Comparison of ENCODE assay signal across 32 cellular contexts in genomic region chr5:887947-888640, GRCh38. TPM values are rescaled to one million over a fixed set of nuclear protein-coding genes. Genes with fewer than 3 reads are reported as not detected.
DNase-seq lines count a peak whose midpoint lies in the region; ATAC-seq and TF ChIP-seq lines count a peak whose summit lies in the region.
"Had no signal": no experiment of that assay in that cellular context is flagged by ENCODE, and none has a peak within 500 bp of the region (broad histone marks: within the 10 kb centered on the region; RNA-seq: fewer than 3 reads in every experiment).

No MANE protein-coding gene starts in this region.

- no peak overlapping the region for H4K8ac ChIP-seq in H9 (replicated peaks; ENCODE audit: insufficient read length, low read depth, low read length)

- no peak overlapping the region for H2AK5ac ChIP-seq in H9 (ENCODE audit: insufficient read length, low read length)

- no CpG with 5 or more reads among the region's 14 CpGs for WGBS in H9 (ENCODE audit: extremely low coverage, insufficient read length, low lambda C conversion rate)

- peaks cover 75% of the 10 kb centered on the region for H3K36me3 ChIP-seq in osteoblast (ENCODE audit: insufficient read depth, low read length)

- peaks cover 89% of the 10 kb centered on the region for H3K79me2 ChIP-seq in osteoblast (ENCODE audit: insufficient read depth, low read length)
- peaks cover 17% of the 10 kb centered on the region; the same call in 1 of the 2 replicates for H3K79me2 ChIP-seq in H9 (ENCODE audit: insufficient read depth, low read length)

- ATAC-seq in activated naive CD8-positive, alpha-beta T cell treated with anti-CD3 and anti-CD28 coated beads, Interleukin-2, amount 50 U/mL, for 24 hours: no peak
- ATAC-seq in GM19455 (IDR thresholded peaks at IDR 0.05; ENCODE audit: unreplicated experiment) (no peak), GM19397 (IDR thresholded peaks at IDR 0.05; ENCODE audit: unreplicated experiment) (no peak), HG02870 (IDR thresholded peaks at IDR 0.05; ENCODE audit: unreplicated experiment) (no peak)
- ATAC-seq: gastrocnemius medialis, HCT116 had no signal

- peaks cover 10% of the 10 kb centered on the region for H3K79me1 ChIP-seq in H9 (ENCODE audit: insufficient read depth, low read depth, low read length, poor library complexity, severe bottlenecking)

- no peak overlapping the region for H2BK120ac ChIP-seq in H9 (ENCODE audit: low read depth, low read length, poor library complexity, severe bottlenecking)

- H2BK20ac ChIP-seq in H9 (ENCODE audit: low read depth, low read length, poor library complexity, severe bottlenecking): no peak overlapping the region

- no peak overlapping the region for H4K91ac ChIP-seq in H9 (ENCODE audit: insufficient read length, low read depth, low read length)

- peaks cover 1% of the 10 kb centered on the region for H3K9me3 Mint-ChIP-seq in activated naive CD8-positive, alpha-beta T cell treated with anti-CD3 and anti-CD28 coated beads, Interleukin-2, amount 50 U/mL, for 24 hours
- peaks cover 3% of the 10 kb centered on the region for H3K9me3 Mint-ChIP-seq in activated naive CD8-positive, alpha-beta T cell treated with anti-CD3 and anti-CD28 coated beads for 36 hours
- H3K9me3 Mint-ChIP-seq in chondrocyte (ENCODE audit: low read depth) (no peaks in the 10 kb centered on the region), H9 (no peaks in the 10 kb centered on the region)
- H3K9me3 Mint-ChIP-seq: neural progenitor cell had no signal

- H3K56ac ChIP-seq in H9 (ENCODE audit: insufficient read length, low read depth, low read length): no peak overlapping the region

- no peak overlapping the region for H2BK15ac ChIP-seq in H9 (ENCODE audit: low read depth, low read length)

- no peak overlapping the region for H2BK12ac ChIP-seq in H9 (ENCODE audit: insufficient read length, low read depth, low read length)

- no peaks in the 10 kb centered on the region for H3K27me3 Mint-ChIP-seq in activated naive CD8-positive, alpha-beta T cell treated with anti-CD3 and anti-CD28 coated beads, Interleukin-2, amount 50 U/mL, for 24 hours
- H3K27me3 Mint-ChIP-seq in activated naive CD8-positive, alpha-beta T cell treated with anti-CD3 and anti-CD28 coated beads for 36 hours: no peaks in the 10 kb centered on the region
- H3K27me3 Mint-ChIP-seq in chondrocyte (ENCODE audit: low read depth) (no peaks in the 10 kb centered on the region), H9 (ENCODE audit: low read depth) (no peaks in the 10 kb centered on the region)
- H3K27me3 Mint-ChIP-seq: effector memory CD8-positive, alpha-beta T cell; stimulated activated naive CD8-positive, alpha-beta T cell treated with anti-CD3 and anti-CD28 coated beads, Interleukin-15, Interleukin-2, amounts not matched to agents 100 ng/mL and 50 ng/mL, for 24 hours had no signal

- H3K4me3 Mint-ChIP-seq in activated naive CD8-positive, alpha-beta T cell treated with anti-CD3 and anti-CD28 coated beads, Interleukin-2, amount 50 U/mL, for 24 hours: peak overlapping the region; percentile 0
- no peak overlapping the region for H3K4me3 Mint-ChIP-seq in activated naive CD8-positive, alpha-beta T cell treated with anti-CD3 and anti-CD28 coated beads for 36 hours
- no peak overlapping the region for H3K4me3 Mint-ChIP-seq in chondrocyte (ENCODE audit: unreplicated experiment)
- H3K4me3 Mint-ChIP-seq in H9: no peak overlapping the region
- H3K4me3 Mint-ChIP-seq: neural progenitor cell; stimulated activated naive CD8-positive, alpha-beta T cell treated with anti-CD3 and anti-CD28 coated beads, Interleukin-15, Interleukin-2, amounts not matched to agents 100 ng/mL and 50 ng/mL, for 24 hours had no signal

- no peak overlapping the region for H3K14ac ChIP-seq in H9 (ENCODE audit: insufficient read depth, low read length)

- H3K4me3 ChIP-seq in osteoblast (ENCODE audit: insufficient read depth, low read length): no peak overlapping the region
- H3K4me3 ChIP-seq: coronary artery, gastrocnemius medialis, neural progenitor cell, PC-9, prostate gland, sigmoid colon, tibial artery had no signal

- no peaks in the 10 kb centered on the region for H3K27me3 ChIP-seq in osteoblast (ENCODE audit: insufficient read depth, low read length)
- H3K27me3 ChIP-seq in H9 (ENCODE audit: insufficient read depth, low read length): no peaks in the 10 kb centered on the region
- H3K27me3 ChIP-seq: brain microvascular endothelial cell, gastrocnemius medialis, neural progenitor cell, sigmoid colon, tibial artery had no signal

- H3K27ac ChIP-seq in osteoblast (ENCODE audit: low read depth, low read length): peak overlapping the region; percentile 40
- no peak overlapping the region for H3K27ac ChIP-seq in H9 (ENCODE audit: insufficient read length, low read depth, low read length)
- H3K27ac ChIP-seq: brain microvascular endothelial cell, coronary artery, gastrocnemius medialis, neural progenitor cell, PC-9, prostate gland, sigmoid colon, tibial artery, VCaP had no signal

- TF ChIP-seq CTCF in chondrocyte (IDR thresholded peaks at IDR 0.05) (no peak), osteoblast (IDR thresholded peaks at IDR 0.05; ENCODE audit: extremely low read depth, low read depth, low read length) (no peak), H9 (conservative IDR thresholded peaks at IDR 0.05) (no peak)

- H3K23me2 ChIP-seq in H9 (ENCODE audit: insufficient read length, low read depth, low read length, poor library complexity, severe bottlenecking): peaks cover 6% of the 10 kb centered on the region

- H3T11ph ChIP-seq in H9 (ENCODE audit: low read length): no peak overlapping the region

- H3K27ac Mint-ChIP-seq in activated naive CD8-positive, alpha-beta T cell treated with anti-CD3 and anti-CD28 coated beads, Interleukin-2, amount 50 U/mL, for 24 hours: no peak overlapping the region
- no peak overlapping the region for H3K27ac Mint-ChIP-seq in activated naive CD8-positive, alpha-beta T cell treated with anti-CD3 and anti-CD28 coated beads for 36 hours
- H3K27ac Mint-ChIP-seq in chondrocyte (ENCODE audit: unreplicated experiment) (peak overlapping the region; percentile 63), H9 (peak overlapping the region in 1 of 3 experiments; percentile 61; a peak in 1 of 7 replicates)
- H3K27ac Mint-ChIP-seq: neural progenitor cell; stimulated activated naive CD8-positive, alpha-beta T cell treated with anti-CD3 and anti-CD28 coated beads, Interleukin-15, Interleukin-2, amounts not matched to agents 100 ng/mL and 50 ng/mL, for 24 hours had no signal

- H3K36me3 Mint-ChIP-seq in activated naive CD8-positive, alpha-beta T cell treated with anti-CD3 and anti-CD28 coated beads, Interleukin-2, amount 50 U/mL, for 24 hours (ENCODE audit: low read depth): peaks cover 76% of the 10 kb centered on the region
- peaks cover 61% of the 10 kb centered on the region for H3K36me3 Mint-ChIP-seq in activated naive CD8-positive, alpha-beta T cell treated with anti-CD3 and anti-CD28 coated beads for 36 hours
- H3K36me3 Mint-ChIP-seq in chondrocyte (ENCODE audit: low read depth) (peaks cover 37% of the 10 kb centered on the region), H9 (ENCODE audit: insufficient read depth in 1 of 3, low read depth in 3 of 3) (peaks cover 71 to 92% (median 87%) of the 10 kb centered on the region in 3 experiments)

- no peak overlapping the region for H3K23ac ChIP-seq in H9 (ENCODE audit: insufficient read length, low read depth, low read length)

- peaks cover 19% of the 10 kb centered on the region for H3K4me1 ChIP-seq in osteoblast (ENCODE audit: insufficient read depth, low read length)
- H3K4me1 ChIP-seq in H9 (ENCODE audit: insufficient read depth, low read length): no peaks in the 10 kb centered on the region
- H3K4me1 ChIP-seq: Caco-2 had no signal

- H4K20me1 ChIP-seq in osteoblast (ENCODE audit: insufficient read depth, low read length) (peaks cover 31% of the 10 kb centered on the region), H9 (ENCODE audit: control insufficient read depth, insufficient read depth, insufficient read length) (no peaks in the 10 kb centered on the region)

- no peak overlapping the region for H3K9ac ChIP-seq in H9 (ENCODE audit: extremely low read depth, insufficient read length, low read length)

- H3K18ac ChIP-seq in H9 (ENCODE audit: insufficient read length, low read depth, low read length): no peak overlapping the region

- H3K9me3 ChIP-seq in osteoblast (ENCODE audit: low read depth, low read length) (no peaks in the 10 kb centered on the region), H9 (ENCODE audit: control insufficient read depth, low read depth, low read length) (no peaks in the 10 kb centered on the region)
- H3K9me3 ChIP-seq: Caco-2, gastrocnemius medialis, prostate gland, sigmoid colon, tibial artery had no signal

- no peak overlapping the region for H4K5ac ChIP-seq in H9 (ENCODE audit: insufficient read length, low read depth, low read length)

- peaks cover 30% of the 10 kb centered on the region for H3K4me1 Mint-ChIP-seq in activated naive CD8-positive, alpha-beta T cell treated with anti-CD3 and anti-CD28 coated beads, Interleukin-2, amount 50 U/mL, for 24 hours
- peaks cover 19% of the 10 kb centered on the region for H3K4me1 Mint-ChIP-seq in activated naive CD8-positive, alpha-beta T cell treated with anti-CD3 and anti-CD28 coated beads for 36 hours
- H3K4me1 Mint-ChIP-seq in chondrocyte (ENCODE audit: low read depth) (peaks cover 22% of the 10 kb centered on the region), H9 (peaks cover 8 to 10% of the 10 kb centered on the region in 2 experiments)

- no peak overlapping the region for H2BK5ac ChIP-seq in H9 (ENCODE audit: insufficient read length, low read length)

- H2AFZ ChIP-seq in osteoblast (ENCODE audit: low read length) (no peak overlapping the region), H9 (ENCODE audit: low read length) (no peak overlapping the region)
- H2AFZ ChIP-seq: neural progenitor cell, PC-9 had no signal

- no peak for DNase-seq in activated naive CD8-positive, alpha-beta T cell treated with anti-CD3 and anti-CD28 coated beads, Interleukin-2, amount 50 U/mL, for 24 hours
- DNase-seq in activated naive CD8-positive, alpha-beta T cell treated with anti-CD3 and anti-CD28 coated beads for 36 hours: no peak
- DNase-seq in chondrocyte (ENCODE audit: low spot score) (no peak), osteoblast (ENCODE audit: insufficient read length, low spot score, missing footprints) (peak; percentile 96), H9 (no peak)
- DNase-seq: activated CD4-positive, alpha-beta T cell treated with anti-CD3 and anti-CD28 coated beads for 4 hours; activated naive CD4-positive, alpha-beta T cell treated with Interleukin-2 at 50 U/mL for 16 hours; activated T-cell treated with anti-CD3 and anti-CD28 coated beads, Interleukin-2, amount 50 U/mL, for 48 hours; amniotic stem cell; brain microvascular endothelial cell; Caco-2; effector memory CD8-positive, alpha-beta T cell; erythroblast; gastrocnemius medialis; GF-D8; Karpas-422; NCI-H1694; NCI-H524 treated with DMSO at 0.1 percent for 48 hours; PC-9; Right ventricle myocardium superior; sigmoid colon; T-helper 9 cell; tibial artery had no signal

- H3K4ac ChIP-seq in H9 (ENCODE audit: low read depth, low read length): no peak overlapping the region

- peak overlapping the region; percentile 23 for H3K4me2 ChIP-seq in osteoblast (ENCODE audit: insufficient read depth, low read length)
- H3K4me2 ChIP-seq in H9 (ENCODE audit: insufficient read depth, insufficient read length, low read length): no peak overlapping the region
- H3K4me2 ChIP-seq: neural progenitor cell, PC-9 had no signal

RNA-seq across cellular contexts. Expression of gene BRD9, which starts 4.5 kb away (rescaled TPM):
- total RNA-seq in activated naive CD8-positive, alpha-beta T cell treated with anti-CD3 and anti-CD28 coated beads for 36 hours: 10 to 100 TPM; 50.1 to 51.6 TPM
- total RNA-seq in chondrocyte (26.5 to 30.4 TPM (median 30.1 TPM) in 3 replicates), osteoblast (29.8 and 35.8 TPM in 2 replicates), H9 (2021) (67.4 and 70.5 TPM in 2 replicates)

RNA-seq across cellular contexts. Expression of gene TRIP13, which starts 4.6 kb away (rescaled TPM):
- 10 to 100 TPM; 44.2 to 44.6 TPM for total RNA-seq in activated naive CD8-positive, alpha-beta T cell treated with anti-CD3 and anti-CD28 coated beads for 36 hours
- total RNA-seq in chondrocyte (4.9 to 8.1 TPM (median 6.4 TPM) in 3 replicates), osteoblast (3.8 and 4.0 TPM in 2 replicates), H9 (2021) (40.6 and 42.6 TPM in 2 replicates)

RNA-seq across cellular contexts. Expression of gene ZDHHC11, which starts 37.3 kb away (rescaled TPM):
- total RNA-seq in activated naive CD8-positive, alpha-beta T cell treated with anti-CD3 and anti-CD28 coated beads for 36 hours: 1 to 10 TPM; 4.5 to 5.5 TPM
- 1.9 to 4.7 TPM (median 2.3 TPM) in 3 replicates for total RNA-seq in chondrocyte
- 1.2 and 1.8 TPM in 2 replicates for total RNA-seq in osteoblast
- 32.7 and 37.6 TPM in 2 replicates for total RNA-seq in H9 (2021)
